Comparison of ENCODE assay signal across 24 cellular contexts in the genomic region with DNA sequence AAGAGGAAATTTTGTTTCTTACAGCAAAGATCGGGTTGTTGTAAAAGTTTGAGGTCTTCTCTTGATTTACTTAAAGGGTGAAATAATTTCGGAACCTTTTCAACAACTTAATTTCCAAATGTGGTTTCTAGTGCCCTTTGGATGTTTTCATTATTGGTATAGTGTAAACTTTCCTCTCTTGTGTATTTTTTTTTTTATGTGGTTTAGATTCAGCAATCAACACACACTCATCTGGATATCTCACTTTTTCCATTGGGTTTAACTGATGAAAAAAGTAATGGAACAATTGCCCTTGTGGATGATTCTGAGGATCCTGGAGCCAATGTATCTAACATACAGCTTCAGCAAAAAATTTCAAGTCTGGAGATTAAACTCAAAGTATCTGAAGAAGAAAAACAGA.
DNase-seq lines count a peak whose midpoint lies in the region; ATAC-seq, FAIRE-seq and TF ChIP-seq lines count a peak whose summit lies in the region.
"Had no signal": no experiment of that assay in that cellular context is flagged by ENCODE, and none has a peak within 500 bp of the region (broad histone marks: within the 10 kb centered on the region; RNA-seq: fewer than 3 reads in every experiment).

No MANE protein-coding gene starts in this region.

- H3K4me3 ChIP-seq in A549: no peak overlapping the region
- H3K4me3 ChIP-seq: GM23338 had no signal

- peak; percentile 13 for FAIRE-seq in A549 (lab: Jason Lieb, UNC)
- FAIRE-seq: GM12892, GM18507 had no signal

- no peaks in the 10 kb centered on the region for H3K4me1 ChIP-seq in A549
- H3K4me1 ChIP-seq: BE2C had no signal

- peaks cover 10% of the 10 kb centered on the region for H3K4me1 Mint-ChIP-seq in activated CD8-positive, alpha-beta T cell treated with anti-CD3 and anti-CD28 coated beads for 36 hours (ENCODE audit: low read depth)
- H3K4me1 Mint-ChIP-seq in activated CD8-positive, alpha-beta T cell treated with anti-CD3 and anti-CD28 coated beads, Interleukin-2, amount 10 ng/mL, durations not matched to agents 7 days and 5 days (ENCODE audit: low read depth): no peaks in the 10 kb centered on the region
- H3K4me1 Mint-ChIP-seq in activated T-helper 1 cell treated with anti-CD3 and anti-CD28 coated beads, Interleukin-12 subunit alpha, Interleukin-12 subunit beta, Interleukin-2, Interleukin-4 antibody, amounts not matched to agents 30 ng/mL and 10 ng/mL and 1 ng/mL, durations not matched to agents 14 hours and 24 hours and 36 hours (ENCODE audit: low read depth): no peaks in the 10 kb centered on the region
- peaks cover 0 to 1% (median 0%) of the 10 kb centered on the region in 3 donors for H3K4me1 Mint-ChIP-seq in T-cell

- 92% methylated on average over 2 of the region's 2 CpGs for WGBS in A549 (ENCODE audit: missing lambda C conversion rate)

- H3K4me3 Mint-ChIP-seq in activated CD8-positive, alpha-beta T cell treated with anti-CD3 and anti-CD28 coated beads for 36 hours: no peak overlapping the region
- H3K4me3 Mint-ChIP-seq in activated CD8-positive, alpha-beta T cell treated with anti-CD3 and anti-CD28 coated beads, Interleukin-2, amount 10 ng/mL, durations not matched to agents 7 days and 5 days: no peak overlapping the region
- no peak overlapping the region for H3K4me3 Mint-ChIP-seq in activated T-helper 1 cell treated with anti-CD3 and anti-CD28 coated beads, Interleukin-12 subunit alpha, Interleukin-12 subunit beta, Interleukin-2, Interleukin-4 antibody, amounts not matched to agents 30 ng/mL and 10 ng/mL and 1 ng/mL, durations not matched to agents 14 hours and 24 hours and 36 hours
- no peak overlapping the region for H3K4me3 Mint-ChIP-seq in T-cell
- H3K4me3 Mint-ChIP-seq: CD4-positive, CD25-positive, alpha-beta regulatory T cell; CD8-positive, alpha-beta memory T cell; GM23338; HFFc6 had no signal

- no peak for TF ChIP-seq POLR2A in A549 (IDR thresholded peaks at IDR 0.05; ENCODE audit: low read length)

- POLR2A ChIA-PET in activated CD8-positive, alpha-beta T cell treated with anti-CD3 and anti-CD28 coated beads for 36 hours (lab: Charles Lee): no interaction called here
- POLR2A ChIA-PET in activated CD8-positive, alpha-beta T cell treated with anti-CD3 and anti-CD28 coated beads, Interleukin-2, amount 10 ng/mL, durations not matched to agents 7 days and 5 days (lab: Charles Lee): no interaction called here
- POLR2A ChIA-PET in A549 (lab: Yijun Ruan, JAX): no interaction called here
- POLR2A ChIA-PET in T-cell (lab: Charles Lee): interaction anchor here in 1 of 2 donors (0.6 kb wide), 1 partner anchor 1009 kb away, joined by 3 read pairs; no protein-coding TSS in a partner anchor

- TF ChIP-seq RAD21 in A549 (conservative IDR thresholded peaks at IDR 0.05 in 1 of 2, IDR thresholded peaks at IDR 0.05 in 1 of 2): no peak

- no peak for TF ChIP-seq EP300 in A549 (IDR thresholded peaks at IDR 0.05)

- CTCF ChIA-PET in activated CD8-positive, alpha-beta T cell treated with anti-CD3 and anti-CD28 coated beads for 36 hours (lab: Charles Lee): no interaction called here
- CTCF ChIA-PET in activated CD8-positive, alpha-beta T cell treated with anti-CD3 and anti-CD28 coated beads, Interleukin-2, amount 10 ng/mL, durations not matched to agents 7 days and 5 days (lab: Charles Lee): no interaction called here
- CTCF ChIA-PET in A549 (lab: Yijun Ruan, JAX) (no interaction called here), T-cell (lab: Charles Lee) (no interaction called here)

- TF ChIP-seq CTCF in activated CD8-positive, alpha-beta T cell treated with anti-CD3 and anti-CD28 coated beads for 36 hours (IDR thresholded peaks at IDR 0.05): no peak
- TF ChIP-seq CTCF in A549 (IDR thresholded peaks at IDR 0.05): no peak

- H3K4me2 ChIP-seq in A549: no peak overlapping the region
- H3K4me2 ChIP-seq: GM23338 had no signal

- no peak for DNase-seq in activated CD8-positive, alpha-beta T cell treated with anti-CD3 and anti-CD28 coated beads for 36 hours
- DNase-seq in activated CD8-positive, alpha-beta T cell treated with anti-CD3 and anti-CD28 coated beads, Interleukin-2, amount 10 ng/mL, durations not matched to agents 7 days and 5 days: no peak
- DNase-seq in A549 (ENCODE audit: low read depth in 1 of 2, low spot score in 1 of 2): no peak
- DNase-seq in activated T-helper 1 cell treated with anti-CD3 and anti-CD28 coated beads, Interleukin-12 subunit alpha, Interleukin-12 subunit beta, Interleukin-2, Interleukin-4 antibody, amounts not matched to agents 30 ng/mL and 10 ng/mL and 1 ng/mL, durations not matched to agents 14 hours and 24 hours and 36 hours (ENCODE audit: low spot score): no peak
- peak; percentile 0 for DNase-seq in fibroblast of gingiva (ENCODE audit: low read depth)
- DNase-seq in T-cell: no peak
- no peak for DNase-seq in GOT3 (lab: John Stamatoyannopoulos, UW)
- DNase-seq: ACHN; BE2C; C1 segment of cervical spinal cord; CD4-positive, CD25-positive, alpha-beta regulatory T cell; CD8-positive, alpha-beta memory T cell; COR-L47; DMS79; GDM1; H7; HFFc6; IMR-90 had no signal

- H3K27ac Mint-ChIP-seq in activated CD8-positive, alpha-beta T cell treated with anti-CD3 and anti-CD28 coated beads for 36 hours: peak overlapping the region; percentile 10
- H3K27ac Mint-ChIP-seq in activated CD8-positive, alpha-beta T cell treated with anti-CD3 and anti-CD28 coated beads, Interleukin-2, amount 10 ng/mL, durations not matched to agents 7 days and 5 days: no peak overlapping the region
- H3K27ac Mint-ChIP-seq in activated T-helper 1 cell treated with anti-CD3 and anti-CD28 coated beads, Interleukin-12 subunit alpha, Interleukin-12 subunit beta, Interleukin-2, Interleukin-4 antibody, amounts not matched to agents 30 ng/mL and 10 ng/mL and 1 ng/mL, durations not matched to agents 14 hours and 24 hours and 36 hours: peak overlapping the region; percentile 50
- H3K27ac Mint-ChIP-seq in T-cell: no peak overlapping the region
- H3K27ac Mint-ChIP-seq: CD4-positive, CD25-positive, alpha-beta regulatory T cell; CD8-positive, alpha-beta memory T cell; GM23338; HFFc6 had no signal

- H3K27ac ChIP-seq in A549: no peak overlapping the region
- H3K27ac ChIP-seq: HL-60 had no signal

- intact Hi-C loops in activated CD8-positive, alpha-beta T cell treated with anti-CD3 and anti-CD28 coated beads for 36 hours (cut with micrococcal nuclease): no loop called here
- intact Hi-C loops in activated T-helper 1 cell treated with anti-CD3 and anti-CD28 coated beads, Interleukin-12 subunit alpha, Interleukin-12 subunit beta, Interleukin-2, Interleukin-4 antibody, amounts not matched to agents 30 ng/mL and 10 ng/mL and 1 ng/mL, durations not matched to agents 14 hours and 24 hours and 36 hours (cut with micrococcal nuclease): no loop called here

- no peak for ATAC-seq in activated CD8-positive, alpha-beta T cell treated with anti-CD3 and anti-CD28 coated beads for 36 hours
- no peak for ATAC-seq in activated CD8-positive, alpha-beta T cell treated with anti-CD3 and anti-CD28 coated beads, Interleukin-2, amount 10 ng/mL, durations not matched to agents 7 days and 5 days
- no peak for ATAC-seq in A549
- ATAC-seq in T-cell (replicated peaks in 1 of 4): no peak
- ATAC-seq in GM21515 (IDR thresholded peaks at IDR 0.05; ENCODE audit: unreplicated experiment): no peak
- ATAC-seq: GM23338, HCT116 had no signal

- H3K9me3 Mint-ChIP-seq in activated CD8-positive, alpha-beta T cell treated with anti-CD3 and anti-CD28 coated beads for 36 hours: no peaks in the 10 kb centered on the region
- no peaks in the 10 kb centered on the region for H3K9me3 Mint-ChIP-seq in activated CD8-positive, alpha-beta T cell treated with anti-CD3 and anti-CD28 coated beads, Interleukin-2, amount 10 ng/mL, durations not matched to agents 7 days and 5 days (ENCODE audit: insufficient read depth)
- H3K9me3 Mint-ChIP-seq in activated T-helper 1 cell treated with anti-CD3 and anti-CD28 coated beads, Interleukin-12 subunit alpha, Interleukin-12 subunit beta, Interleukin-2, Interleukin-4 antibody, amounts not matched to agents 30 ng/mL and 10 ng/mL and 1 ng/mL, durations not matched to agents 14 hours and 24 hours and 36 hours: no peaks in the 10 kb centered on the region
- H3K9me3 Mint-ChIP-seq in T-cell: no peaks in the 10 kb centered on the region
- H3K9me3 Mint-ChIP-seq: CD8-positive, alpha-beta memory T cell; GM23338; HFFc6 had no signal

- no peaks in the 10 kb centered on the region for H3K9me3 ChIP-seq in A549
- H3K9me3 ChIP-seq: BE2C had no signal

- H3K27me3 Mint-ChIP-seq in activated CD8-positive, alpha-beta T cell treated with anti-CD3 and anti-CD28 coated beads for 36 hours: no peaks in the 10 kb centered on the region
- no peaks in the 10 kb centered on the region for H3K27me3 Mint-ChIP-seq in activated CD8-positive, alpha-beta T cell treated with anti-CD3 and anti-CD28 coated beads, Interleukin-2, amount 10 ng/mL, durations not matched to agents 7 days and 5 days (ENCODE audit: low read depth)
- H3K27me3 Mint-ChIP-seq in activated T-helper 1 cell treated with anti-CD3 and anti-CD28 coated beads, Interleukin-12 subunit alpha, Interleukin-12 subunit beta, Interleukin-2, Interleukin-4 antibody, amounts not matched to agents 30 ng/mL and 10 ng/mL and 1 ng/mL, durations not matched to agents 14 hours and 24 hours and 36 hours (ENCODE audit: insufficient read depth): no peaks in the 10 kb centered on the region
- H3K27me3 Mint-ChIP-seq in T-cell: no peaks in the 10 kb centered on the region
- H3K27me3 Mint-ChIP-seq: CD4-positive, CD25-positive, alpha-beta regulatory T cell; CD8-positive, alpha-beta memory T cell had no signal

- H3K36me3 Mint-ChIP-seq in activated CD8-positive, alpha-beta T cell treated with anti-CD3 and anti-CD28 coated beads for 36 hours (ENCODE audit: low read depth): peaks cover 31% of the 10 kb centered on the region
- peaks cover 7% of the 10 kb centered on the region for H3K36me3 Mint-ChIP-seq in activated CD8-positive, alpha-beta T cell treated with anti-CD3 and anti-CD28 coated beads, Interleukin-2, amount 10 ng/mL, durations not matched to agents 7 days and 5 days (ENCODE audit: low read depth)
- H3K36me3 Mint-ChIP-seq in activated T-helper 1 cell treated with anti-CD3 and anti-CD28 coated beads, Interleukin-12 subunit alpha, Interleukin-12 subunit beta, Interleukin-2, Interleukin-4 antibody, amounts not matched to agents 30 ng/mL and 10 ng/mL and 1 ng/mL, durations not matched to agents 14 hours and 24 hours and 36 hours (ENCODE audit: low read depth): peaks cover 5% of the 10 kb centered on the region
- H3K36me3 Mint-ChIP-seq in T-cell: peaks cover 61% of the 10 kb centered on the region

Comparison
In these comparisons a context has a peak if more than half of its experiments do, and no peak if none do; other contexts are left out.
1. H3K27ac Mint-ChIP-seq: peak in activated CD8-positive, alpha-beta T cell treated with anti-CD3 and anti-CD28 coated beads for 36 hours (single experiment) and activated T-helper 1 cell treated with anti-CD3 and anti-CD28 coated beads, Interleukin-12 subunit alpha, Interleukin-12 subunit beta, Interleukin-2, Interleukin-4 antibody, amounts not matched to agents 30 ng/mL and 10 ng/mL and 1 ng/mL, durations not matched to agents 14 hours and 24 hours and 36 hours (single experiment); none in activated CD8-positive, alpha-beta T cell treated with anti-CD3 and anti-CD28 coated beads, Interleukin-2, amount 10 ng/mL, durations not matched to agents 7 days and 5 days (single experiment) and T-cell (0 of 2).